ENCODE assay signal across 8 cellular contexts in genomic region chr17:75088902-75089417, GRCh38. TPM values are rescaled to one million over a fixed set of nuclear protein-coding genes. Genes with fewer than 3 reads are reported as not detected.
DNase-seq lines count a peak whose midpoint lies in the region; ATAC-seq and TF ChIP-seq lines count a peak whose summit lies in the region.

No MANE protein-coding gene starts in this region.

- CTCF ChIA-PET in activated CD4-positive, alpha-beta memory T cell treated with anti-CD3 and anti-CD28 coated beads, Interleukin-2, amount 10 ng/mL, durations not matched to agents 7 days and 5 days (lab: Charles Lee) = interaction anchor here (1.1 to 1.8 kb wide), 3 partner anchors 13 to 77 kb away, joined by 4 to 5 read pairs (median 5); partner anchors contain the start of gene MRPL58

- no peaks in the 10 kb centered on the region for H3K27me3 ChIP-seq in hepatocyte

- no peaks in the 10 kb centered on the region for H3K36me3 ChIP-seq in hepatocyte (replicated peaks; ENCODE audit: insufficient read depth, low read depth)

- 70% methylated on average over 2 of the region's 2 CpGs for WGBS in hepatocyte (ENCODE audit: low lambda C conversion rate, missing lambda C conversion rate)

- no peaks in the 10 kb centered on the region for H3K27me3 Mint-ChIP-seq in T-helper 1 cell treated with Interleukin-12 subunit alpha and Interleukin-12 subunit beta and Interleukin-4 antibody, amounts not matched to agents 30 μg/mL and 1 μg/mL, for 36 hours (ENCODE audit: low read depth)
- H3K27me3 Mint-ChIP-seq in activated CD4-positive, alpha-beta memory T cell treated with anti-CD3 and anti-CD28 coated beads, Interleukin-2, amount 10 ng/mL, durations not matched to agents 7 days and 5 days = no peaks in the 10 kb centered on the region

- peaks cover 43% of the 10 kb centered on the region for H3K79me2 ChIP-seq in hepatocyte

- H3K27ac ChIP-seq in hepatocyte = peak overlapping the region; percentile 99

- H4K20me1 ChIP-seq in hepatocyte (ENCODE audit: insufficient read depth, poor library complexity, severe bottlenecking) = no peaks in the 10 kb centered on the region

- no peaks in the 10 kb centered on the region for H3K9me3 Mint-ChIP-seq in T-helper 1 cell treated with Interleukin-12 subunit alpha and Interleukin-12 subunit beta and Interleukin-4 antibody, amounts not matched to agents 30 μg/mL and 1 μg/mL, for 36 hours
- no peaks in the 10 kb centered on the region for H3K9me3 Mint-ChIP-seq in activated CD4-positive, alpha-beta memory T cell treated with anti-CD3 and anti-CD28 coated beads, Interleukin-2, amount 10 ng/mL, durations not matched to agents 7 days and 5 days
- no peaks in the 10 kb centered on the region for H3K9me3 Mint-ChIP-seq in stimulated activated effector memory CD8-positive, alpha-beta T cell treated with anti-CD3 and anti-CD28 coated beads, Interleukin-12 subunit alpha, Interleukin-12 subunit beta, amount 100 ng/mL, for 72 hours

- TF ChIP-seq CTCF in hepatocyte (IDR thresholded peaks at IDR 0.05; ENCODE audit: poor library complexity) = no peak

- H2AFZ ChIP-seq in hepatocyte = no peak overlapping the region

- no peaks in the 10 kb centered on the region for H3K9me2 ChIP-seq in hepatocyte (replicated peaks; ENCODE audit: insufficient read depth)

- H3K4me2 ChIP-seq in hepatocyte = peak overlapping the region; percentile 91

- DNase-seq in T-helper 1 cell = no peak
- no peak for DNase-seq in activated CD4-positive, alpha-beta memory T cell treated with anti-CD3 and anti-CD28 coated beads, Interleukin-2, amount 10 ng/mL, durations not matched to agents 7 days and 5 days
- DNase-seq in hepatocyte (ENCODE audit: low spot score) = peak; percentile 53
- DNase-seq in stimulated activated effector memory CD8-positive, alpha-beta T cell treated with anti-CD3 and anti-CD28 coated beads, Interleukin-12 subunit alpha, Interleukin-12 subunit beta, amount 100 ng/mL, for 72 hours (ENCODE audit: low spot score in 2 of 2) = no peak
- DNase-seq in T-helper 9 cell = no peak
- DNase-seq in DMS79 treated with DMSO at 0.1 percent for 48 hours (lab: John Stamatoyannopoulos, UW) = no peak
- no peak for DNase-seq in DMS114 treated with DMSO at 0.1 percent for 48 hours (lab: John Stamatoyannopoulos, UW; ENCODE audit: unreplicated experiment)

- ATAC-seq in stimulated activated effector memory CD8-positive, alpha-beta T cell treated with anti-CD3 and anti-CD28 coated beads, Interleukin-12 subunit alpha, Interleukin-12 subunit beta, amount 100 ng/mL, for 72 hours = peak; percentile 46

- H3K36me3 Mint-ChIP-seq in T-helper 1 cell treated with Interleukin-12 subunit alpha and Interleukin-12 subunit beta and Interleukin-4 antibody, amounts not matched to agents 30 μg/mL and 1 μg/mL, for 36 hours (ENCODE audit: low read depth) = no peaks in the 10 kb centered on the region
- H3K36me3 Mint-ChIP-seq in activated CD4-positive, alpha-beta memory T cell treated with anti-CD3 and anti-CD28 coated beads, Interleukin-2, amount 10 ng/mL, durations not matched to agents 7 days and 5 days (ENCODE audit: low read depth) = no peaks in the 10 kb centered on the region
- H3K36me3 Mint-ChIP-seq in stimulated activated effector memory CD8-positive, alpha-beta T cell treated with anti-CD3 and anti-CD28 coated beads, Interleukin-12 subunit alpha, Interleukin-12 subunit beta, amount 100 ng/mL, for 72 hours = no peaks in the 10 kb centered on the region

- POLR2A ChIA-PET in activated CD4-positive, alpha-beta memory T cell treated with anti-CD3 and anti-CD28 coated beads, Interleukin-2, amount 10 ng/mL, durations not matched to agents 7 days and 5 days (lab: Charles Lee) = interaction anchor here (0.8 to 2.3 kb wide), 10 partner anchors 11 to 80 kb away, joined by 3 to 16 read pairs (median 4); partner anchors contain the start of gene JPT1

- H3K4me3 ChIP-seq in hepatocyte = no peak overlapping the region

- H3K9me3 ChIP-seq in hepatocyte (ENCODE audit: low read depth) = no peaks in the 10 kb centered on the region

- H3K27ac Mint-ChIP-seq in T-helper 1 cell treated with Interleukin-12 subunit alpha and Interleukin-12 subunit beta and Interleukin-4 antibody, amounts not matched to agents 30 μg/mL and 1 μg/mL, for 36 hours = peak overlapping the region; percentile 17
- H3K27ac Mint-ChIP-seq in activated CD4-positive, alpha-beta memory T cell treated with anti-CD3 and anti-CD28 coated beads, Interleukin-2, amount 10 ng/mL, durations not matched to agents 7 days and 5 days = peak overlapping the region; percentile 27
- H3K27ac Mint-ChIP-seq in stimulated activated effector memory CD8-positive, alpha-beta T cell treated with anti-CD3 and anti-CD28 coated beads, Interleukin-12 subunit alpha, Interleukin-12 subunit beta, amount 100 ng/mL, for 72 hours = peak overlapping the region; percentile 71

- peaks cover 31% of the 10 kb centered on the region for H3K4me1 Mint-ChIP-seq in T-helper 1 cell treated with Interleukin-12 subunit alpha and Interleukin-12 subunit beta and Interleukin-4 antibody, amounts not matched to agents 30 μg/mL and 1 μg/mL, for 36 hours (ENCODE audit: low read depth)
- H3K4me1 Mint-ChIP-seq in activated CD4-positive, alpha-beta memory T cell treated with anti-CD3 and anti-CD28 coated beads, Interleukin-2, amount 10 ng/mL, durations not matched to agents 7 days and 5 days = peaks cover 45% of the 10 kb centered on the region
- peaks cover 33% of the 10 kb centered on the region for H3K4me1 Mint-ChIP-seq in stimulated activated effector memory CD8-positive, alpha-beta T cell treated with anti-CD3 and anti-CD28 coated beads, Interleukin-12 subunit alpha, Interleukin-12 subunit beta, amount 100 ng/mL, for 72 hours

- H3K4me3 Mint-ChIP-seq in T-helper 1 cell treated with Interleukin-12 subunit alpha and Interleukin-12 subunit beta and Interleukin-4 antibody, amounts not matched to agents 30 μg/mL and 1 μg/mL, for 36 hours = peak overlapping the region; percentile 49
- H3K4me3 Mint-ChIP-seq in activated CD4-positive, alpha-beta memory T cell treated with anti-CD3 and anti-CD28 coated beads, Interleukin-2, amount 10 ng/mL, durations not matched to agents 7 days and 5 days = peak overlapping the region; percentile 75
- H3K4me3 Mint-ChIP-seq in stimulated activated effector memory CD8-positive, alpha-beta T cell treated with anti-CD3 and anti-CD28 coated beads, Interleukin-12 subunit alpha, Interleukin-12 subunit beta, amount 100 ng/mL, for 72 hours = peak overlapping the region; percentile 69

- H3K4me1 ChIP-seq in hepatocyte (ENCODE audit: insufficient read depth) = peaks cover 71% of the 10 kb centered on the region

RNA-seq across cellular contexts. Expression of gene SLC16A5, which starts 1.2 kb away (rescaled TPM):
- total RNA-seq in activated CD4-positive, alpha-beta memory T cell treated with anti-CD3 and anti-CD28 coated beads, Interleukin-2, amount 10 ng/mL, durations not matched to agents 7 days and 5 days = 10 to 100 TPM; 10.4 TPM
- 11.9 and 12.7 TPM in 2 replicates for total RNA-seq in hepatocyte
- polyA plus RNA-seq in hepatocyte = 12.8 and 15.8 TPM in 2 replicates

RNA-seq across cellular contexts. Expression of gene ARMC7, which starts 20.8 kb away (rescaled TPM):
- total RNA-seq in activated CD4-positive, alpha-beta memory T cell treated with anti-CD3 and anti-CD28 coated beads, Interleukin-2, amount 10 ng/mL, durations not matched to agents 7 days and 5 days = 10 to 100 TPM; 17.1 to 17.9 TPM
- total RNA-seq in hepatocyte = 2.6 and 3.5 TPM in 2 replicates
- polyA plus RNA-seq in hepatocyte = 4.0 and 4.5 TPM in 2 replicates

RNA-seq across cellular contexts. Expression of gene KCTD2, which starts 41.9 kb away (rescaled TPM):
- total RNA-seq in activated CD4-positive, alpha-beta memory T cell treated with anti-CD3 and anti-CD28 coated beads, Interleukin-2, amount 10 ng/mL, durations not matched to agents 7 days and 5 days = 10 to 100 TPM; 24.2 to 24.9 TPM
- total RNA-seq in hepatocyte = 17.5 and 19.1 TPM in 2 replicates
- 10.1 and 12.7 TPM in 2 replicates for polyA plus RNA-seq in hepatocyte

RNA-seq across cellular contexts. Expression of gene ATP5PD, which starts 42.2 kb away (rescaled TPM):
- total RNA-seq in activated CD4-positive, alpha-beta memory T cell treated with anti-CD3 and anti-CD28 coated beads, Interleukin-2, amount 10 ng/mL, durations not matched to agents 7 days and 5 days = 100 to 1,000 TPM; 242 TPM
- 246 and 296 TPM in 2 replicates for total RNA-seq in hepatocyte
- 307 and 332 TPM in 2 replicates for polyA plus RNA-seq in hepatocyte

RNA-seq across cellular contexts. Expression of gene NT5C, which starts 42.6 kb away (rescaled TPM):
- total RNA-seq in activated CD4-positive, alpha-beta memory T cell treated with anti-CD3 and anti-CD28 coated beads, Interleukin-2, amount 10 ng/mL, durations not matched to agents 7 days and 5 days = 10 to 100 TPM; 68.2 to 69.4 TPM
- total RNA-seq in hepatocyte = 46.3 and 66.8 TPM in 2 replicates
- polyA plus RNA-seq in hepatocyte = 73.3 and 82.2 TPM in 2 replicates

Comparison
In these comparisons a context has a peak if more than half of its experiments do, and no peak if none do; other contexts are left out.
1. H3K27ac Mint-ChIP-seq: peak in every context shown above with its lines; median percentile 71 in stimulated activated effector memory CD8-positive, alpha-beta T cell treated with anti-CD3 and anti-CD28 coated beads, Interleukin-12 subunit alpha, Interleukin-12 subunit beta, amount 100 ng/mL, for 72 hours; 27 in activated CD4-positive, alpha-beta memory T cell treated with anti-CD3 and anti-CD28 coated beads, Interleukin-2, amount 10 ng/mL, durations not matched to agents 7 days and 5 days; 17 in T-helper 1 cell treated with Interleukin-12 subunit alpha and Interleukin-12 subunit beta and Interleukin-4 antibody, amounts not matched to agents 30 μg/mL and 1 μg/mL, for 36 hours.